Comparison of ENCODE assay signal across 8 cellular contexts in the genomic region with DNA sequence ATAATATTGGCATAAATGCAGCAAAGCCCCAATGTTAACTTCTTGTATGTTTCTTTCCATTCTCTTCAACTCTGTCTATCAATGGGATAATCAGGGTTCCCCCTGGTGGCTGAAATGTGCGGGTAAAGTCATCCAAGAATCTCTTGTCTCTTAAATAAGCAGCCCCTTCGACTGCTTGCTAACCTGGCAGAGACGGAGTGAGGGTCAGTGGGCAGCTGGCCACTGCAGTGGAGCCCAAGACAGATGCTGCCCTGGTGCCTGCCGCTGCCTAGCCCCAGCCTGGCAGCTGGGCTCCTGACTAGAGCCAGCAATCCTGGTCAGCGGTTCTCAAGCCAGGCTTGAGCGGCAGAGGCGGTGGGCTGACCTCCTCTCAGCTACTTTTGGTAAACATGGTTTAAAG.
A peak's percentile ranks its signal among the peaks of the same experiment; 100 is the strongest.
DNase-seq lines count a peak whose midpoint lies in the region; ATAC-seq and TF ChIP-seq lines count a peak whose summit lies in the region.

No MANE protein-coding gene starts in this region.

- H3K4me1 ChIP-seq in BE2C, result no peaks in the 10 kb centered on the region

- H3K27ac Mint-ChIP-seq in natural killer cell treated with Interleukin-12 subunit alpha and Interleukin-12 subunit beta and Interleukin-15 and Interleukin-18, amount 100 ng/mL, for 72 hours, result no peak overlapping the region

- H3K4me1 Mint-ChIP-seq in natural killer cell treated with Interleukin-12 subunit alpha and Interleukin-12 subunit beta and Interleukin-15 and Interleukin-18, amount 100 ng/mL, for 72 hours (ENCODE audit: low read depth in 2 of 2), result no peaks in the 10 kb centered on the region

- ATAC-seq in GM19023 (IDR thresholded peaks at IDR 0.05; ENCODE audit: unreplicated experiment), result peak; percentile 54
- no peak for ATAC-seq in stimulated activated naive CD8-positive, alpha-beta T cell treated with anti-CD3 and anti-CD28 coated beads, Interleukin-15, Interleukin-2, amounts not matched to agents 100 U/mL and 50 U/mL, for 24 hours
- ATAC-seq in natural killer cell treated with Interleukin-12 subunit alpha and Interleukin-12 subunit beta and Interleukin-15 and Interleukin-18, amount 100 ng/mL, for 72 hours, result no peak

- H3K9me3 ChIP-seq in BE2C, result no peaks in the 10 kb centered on the region

- no peaks in the 10 kb centered on the region for H3K9me3 Mint-ChIP-seq in natural killer cell treated with Interleukin-12 subunit alpha and Interleukin-12 subunit beta and Interleukin-15 and Interleukin-18, amount 100 ng/mL, for 72 hours

- H3K27ac ChIP-seq in VCaP, result peak overlapping the region; percentile 70; the same call in 1 of the 2 replicates

- peak; percentile 71 for TF ChIP-seq CTCF in BE2C (IDR thresholded peaks at IDR 0.05; ENCODE audit: low read depth, low read length)
- peak; percentile 90 for TF ChIP-seq CTCF in VCaP (conservative IDR thresholded peaks at IDR 0.05)

- peak; percentile 44 for DNase-seq in BE2C
- DNase-seq in NCI-H128 (lab: John Stamatoyannopoulos, UW; ENCODE audit: unreplicated experiment), result peak; percentile 32
- peak; percentile 23 for DNase-seq in effector CD4-positive, alpha-beta T cell
- peak; percentile 85 for DNase-seq in medulla oblongata (ENCODE audit: extremely low spot score)
- DNase-seq in stimulated activated naive CD8-positive, alpha-beta T cell treated with anti-CD3 and anti-CD28 coated beads, Interleukin-15, Interleukin-2, amounts not matched to agents 100 U/mL and 50 U/mL, for 24 hours, result peak; percentile 37
- DNase-seq in natural killer cell treated with Interleukin-12 subunit alpha and Interleukin-12 subunit beta and Interleukin-15 and Interleukin-18, amount 100 ng/mL, for 72 hours (ENCODE audit: low spot score), result no peak

- H3K27me3 Mint-ChIP-seq in natural killer cell treated with Interleukin-12 subunit alpha and Interleukin-12 subunit beta and Interleukin-15 and Interleukin-18, amount 100 ng/mL, for 72 hours, result no peaks in the 10 kb centered on the region

- no peaks in the 10 kb centered on the region for H3K36me3 Mint-ChIP-seq in natural killer cell treated with Interleukin-12 subunit alpha and Interleukin-12 subunit beta and Interleukin-15 and Interleukin-18, amount 100 ng/mL, for 72 hours

- no peak overlapping the region for H3K4me3 ChIP-seq in BE2C (ENCODE audit: low read depth, low read length)

- H3K36me3 ChIP-seq in BE2C, result no peaks in the 10 kb centered on the region

- no peaks in the 10 kb centered on the region for H3K27me3 ChIP-seq in BE2C

- H3K4me3 Mint-ChIP-seq in natural killer cell treated with Interleukin-12 subunit alpha and Interleukin-12 subunit beta and Interleukin-15 and Interleukin-18, amount 100 ng/mL, for 72 hours, result no peak overlapping the region
